In the genomic region with DNA sequence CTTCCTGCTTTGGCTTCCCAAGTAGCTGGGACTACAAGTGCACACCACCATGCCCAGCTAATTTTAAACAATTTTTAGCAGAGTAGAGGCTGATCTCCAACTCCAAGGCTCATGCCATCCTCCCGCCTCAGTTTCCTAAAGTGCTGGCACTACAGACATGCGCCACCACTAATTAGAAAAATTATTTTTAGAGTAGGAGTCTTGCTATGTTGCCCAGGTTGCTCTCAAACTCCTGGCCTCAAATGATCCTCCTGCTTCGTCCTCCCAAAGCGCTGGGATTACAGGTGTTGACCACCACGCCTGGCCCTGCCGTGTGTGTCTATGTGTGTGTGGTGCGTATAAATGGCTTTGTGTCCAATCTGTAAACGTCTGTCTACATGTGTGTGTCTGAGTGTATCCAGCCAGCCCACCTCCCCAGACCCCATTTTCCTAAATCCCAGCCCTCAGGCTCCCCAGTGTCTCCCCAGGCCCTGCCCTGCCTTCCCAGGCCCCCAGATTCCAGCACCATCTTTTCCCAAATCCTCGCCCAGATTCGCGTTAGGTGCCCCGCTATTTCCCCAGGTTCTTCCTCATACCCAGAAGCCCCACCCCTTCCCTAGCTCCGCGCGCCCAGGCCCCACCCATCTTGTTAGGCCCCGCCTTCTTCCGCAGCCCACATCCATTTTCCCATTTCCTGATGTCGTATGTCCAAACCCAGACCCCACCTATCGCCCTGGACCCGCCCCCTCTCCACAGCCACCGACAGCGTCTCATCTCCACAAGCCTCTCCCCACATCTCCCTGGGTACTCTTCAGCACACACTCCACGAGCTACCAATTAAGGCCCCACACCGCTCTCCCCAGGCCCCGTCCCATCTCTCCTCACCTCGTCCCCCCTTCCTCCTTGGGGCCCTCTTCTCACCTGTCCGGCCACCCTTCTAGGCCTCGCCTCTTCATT, we compare ENCODE assay signal across 8 cellular contexts. TPM values are rescaled to one million over a fixed set of nuclear protein-coding genes. Genes with fewer than 3 reads are reported as not detected.
DNase-seq lines count a peak whose midpoint lies in the region; ATAC-seq and TF ChIP-seq lines count a peak whose summit lies in the region.

No MANE protein-coding gene starts in this region.

- H3K36me3 ChIP-seq in suprapubic skin (no peaks in the 10 kb centered on the region), tibial nerve (no peaks in the 10 kb centered on the region)

- TF ChIP-seq POLR2A in suprapubic skin (IDR thresholded peaks at IDR 0.05) (no peak), tibial nerve (IDR thresholded peaks at IDR 0.05) (no peak)

- peaks cover 26% of the 10 kb centered on the region for H3K4me1 ChIP-seq in suprapubic skin
- peaks cover 0 to 23% (median 0%) of the 10 kb centered on the region in 4 donors for H3K4me1 ChIP-seq in tibial nerve

- intact Hi-C loops in activated CD4-positive, alpha-beta T cell treated with anti-CD3 and anti-CD28 coated beads, Interleukin-2, amount 10 ng/mL, durations not matched to agents 24 days and 14 days (cut with micrococcal nuclease), result loop anchor here (1.0 kb wide), 1 partner anchor 19 kb away; no protein-coding TSS in a partner anchor

- peaks cover 5% of the 10 kb centered on the region for H3K9me3 Mint-ChIP-seq in activated CD4-positive, alpha-beta T cell treated with anti-CD3 and anti-CD28 coated beads, Interleukin-2, amount 10 ng/mL, durations not matched to agents 24 days and 14 days
- peaks cover 14% of the 10 kb centered on the region for H3K9me3 Mint-ChIP-seq in glutamatergic neuron (ENCODE audit: unreplicated experiment)

- peak overlapping the region; percentile 35 for H3K27ac Mint-ChIP-seq in activated CD4-positive, alpha-beta T cell treated with anti-CD3 and anti-CD28 coated beads, Interleukin-2, amount 10 ng/mL, durations not matched to agents 24 days and 14 days
- H3K27ac Mint-ChIP-seq in glutamatergic neuron (ENCODE audit: unreplicated experiment), result peak overlapping the region; percentile 26

- H3K27me3 ChIP-seq in suprapubic skin (peaks cover 83% of the 10 kb centered on the region), tibial nerve (peaks cover 8 to 88% of the 10 kb centered on the region in 2 donors)

- H3K4me3 ChIP-seq in suprapubic skin (peak overlapping the region; percentile 28), tibial nerve (no peak overlapping the region)

- no peaks in the 10 kb centered on the region for H3K9me3 ChIP-seq in suprapubic skin
- no peaks in the 10 kb centered on the region for H3K9me3 ChIP-seq in tibial nerve

- TF ChIP-seq EP300 in suprapubic skin (IDR thresholded peaks at IDR 0.05) (no peak), tibial nerve (IDR thresholded peaks at IDR 0.05) (no peak)

- H3K27me3 Mint-ChIP-seq in activated CD4-positive, alpha-beta T cell treated with anti-CD3 and anti-CD28 coated beads, Interleukin-2, amount 10 ng/mL, durations not matched to agents 24 days and 14 days, result peaks cover 72% of the 10 kb centered on the region
- peaks cover 27% of the 10 kb centered on the region for H3K27me3 Mint-ChIP-seq in glutamatergic neuron (ENCODE audit: unreplicated experiment)

- in situ Hi-C loops in SK-MEL-5 (cut with HindIII; ENCODE audit: low pct_unique_long_range_greater_than_20kb, low sequenced_read_pairs), result no loop called here

- H3K36me3 Mint-ChIP-seq in activated CD4-positive, alpha-beta T cell treated with anti-CD3 and anti-CD28 coated beads, Interleukin-2, amount 10 ng/mL, durations not matched to agents 24 days and 14 days (ENCODE audit: low read depth), result no peaks in the 10 kb centered on the region
- no peaks in the 10 kb centered on the region for H3K36me3 Mint-ChIP-seq in glutamatergic neuron (ENCODE audit: unreplicated experiment)

- peaks cover 41% of the 10 kb centered on the region for H3K4me1 Mint-ChIP-seq in activated CD4-positive, alpha-beta T cell treated with anti-CD3 and anti-CD28 coated beads, Interleukin-2, amount 10 ng/mL, durations not matched to agents 24 days and 14 days
- peaks cover 34% of the 10 kb centered on the region for H3K4me1 Mint-ChIP-seq in glutamatergic neuron (ENCODE audit: low read depth, unreplicated experiment)

- peak; percentile 82 for DNase-seq in activated CD4-positive, alpha-beta T cell treated with anti-CD3 and anti-CD28 coated beads, Interleukin-2, amount 10 ng/mL, durations not matched to agents 24 days and 14 days
- no peak for DNase-seq in activated CD4-positive, alpha-beta T cell treated with anti-CD3 and anti-CD28 coated beads, Interleukin-2, amount 50 U/mL, for 1 hour
- DNase-seq in SK-MEL-5 (ENCODE audit: low read depth, low spot score) (peak; percentile 80), glutamatergic neuron (peak; percentile 79), suprapubic skin (ENCODE audit: low spot score in 2 of 2) (no peak), tibial nerve (ENCODE audit: low spot score in 2 of 2) (no peak), HPDE6-E6E7 (ENCODE audit: extremely low spot score) (no peak)

- H3K27ac ChIP-seq in suprapubic skin, result no peak overlapping the region
- H3K27ac ChIP-seq in tibial nerve, result no peak overlapping the region

- TF ChIP-seq CTCF in glutamatergic neuron (IDR thresholded peaks at IDR 0.05; ENCODE audit: partially characterized antibody, unreplicated experiment), result no peak
- no peak for TF ChIP-seq CTCF in suprapubic skin (IDR thresholded peaks at IDR 0.05)
- TF ChIP-seq CTCF in tibial nerve (IDR thresholded peaks at IDR 0.05), result no peak

- no peak for ATAC-seq in HG02981 (IDR thresholded peaks at IDR 0.05; ENCODE audit: unreplicated experiment)

- peak overlapping the region; percentile 75 for H3K4me3 Mint-ChIP-seq in activated CD4-positive, alpha-beta T cell treated with anti-CD3 and anti-CD28 coated beads, Interleukin-2, amount 10 ng/mL, durations not matched to agents 24 days and 14 days
- H3K4me3 Mint-ChIP-seq in glutamatergic neuron (ENCODE audit: unreplicated experiment), result peak overlapping the region; percentile 76

- 17% methylated on average over 28 of the region's 28 CpGs for WGBS in suprapubic skin
- WGBS in tibial nerve, 2 donors, result 18 to 19% methylated on average over 28 of the region's 28 CpGs

RNA-seq across cellular contexts. Expression of a gene that starts 24.9 kb away (rescaled TPM):
- total RNA-seq in activated CD4-positive, alpha-beta T cell treated with anti-CD3 and anti-CD28 coated beads, Interleukin-2, amount 10 ng/mL, durations not matched to agents 24 days and 14 days, result 0.05 TPM in 1 of 2 replicates, not detected in the other
- 1.2 and 1.7 TPM in 2 replicates for total RNA-seq in SK-MEL-5 (2014; rRNA removed; shearing (Covaris generic))
- 1.3 and 2.9 TPM in 2 replicates for polyA plus RNA-seq in SK-MEL-5 (2015; cell fraction: cytosol; rRNA removed)
- 0.66 and 0.97 TPM in 2 replicates for polyA plus RNA-seq in SK-MEL-5 (2015; cell fraction: nucleus; rRNA removed)
- total RNA-seq in glutamatergic neuron (ENCODE audit: unreplicated experiment) (115 TPM), suprapubic skin (1 to 10 TPM in 1 of 4 donors, under 1 TPM in 2, not detected in 1; 0.26 to 1.2 (median 0.38) TPM), tibial nerve (not detected)

RNA-seq across cellular contexts. Expression of a gene that starts 27.5 kb away (rescaled TPM):
- total RNA-seq in activated CD4-positive, alpha-beta T cell treated with anti-CD3 and anti-CD28 coated beads, Interleukin-2, amount 10 ng/mL, durations not matched to agents 24 days and 14 days, result not detected in 2 replicates
- total RNA-seq in SK-MEL-5 (2014; rRNA removed; shearing (Covaris generic)), result 12.9 and 20.0 TPM in 2 replicates
- 10.4 and 13.1 TPM in 2 replicates for polyA plus RNA-seq in SK-MEL-5 (2015; cell fraction: cytosol; rRNA removed)
- 19.0 and 19.5 TPM in 2 replicates for polyA plus RNA-seq in SK-MEL-5 (2015; cell fraction: nucleus; rRNA removed)
- total RNA-seq in glutamatergic neuron (ENCODE audit: unreplicated experiment) (255 TPM), suprapubic skin (1 to 10 TPM; 1.6 to 5.5 (median 3.1) TPM), tibial nerve (10 to 100 TPM; 11.5 to 30.8 (median 16.8) TPM)

RNA-seq across cellular contexts. Expression of a gene that starts 37.2 kb away (rescaled TPM):
- 10.1 and 12.2 TPM in 2 replicates for total RNA-seq in activated CD4-positive, alpha-beta T cell treated with anti-CD3 and anti-CD28 coated beads, Interleukin-2, amount 10 ng/mL, durations not matched to agents 24 days and 14 days
- total RNA-seq in SK-MEL-5 (2014; rRNA removed; shearing (Covaris generic)), result 6.9 and 14.6 TPM in 2 replicates
- polyA plus RNA-seq in SK-MEL-5 (2015; cell fraction: cytosol; rRNA removed), result 9.6 and 10.4 TPM in 2 replicates
- 60.6 and 76.0 TPM in 2 replicates for polyA plus RNA-seq in SK-MEL-5 (2015; cell fraction: nucleus; rRNA removed)
- total RNA-seq in glutamatergic neuron (ENCODE audit: unreplicated experiment) (51.2 TPM), suprapubic skin (10 to 100 TPM in 1 of 4 donors, 1 to 10 TPM in 3; 4.3 to 16.3 (median 5.9) TPM), tibial nerve (10 to 100 TPM in 1 of 4 donors, 1 to 10 TPM in 3; 3.1 to 10.8 (median 8.2) TPM)

Comparison
In these comparisons a context has a peak if more than half of its experiments do, and no peak if none do; other contexts are left out.
1. DNase-seq: peak in activated CD4-positive, alpha-beta T cell treated with anti-CD3 and anti-CD28 coated beads, Interleukin-2, amount 10 ng/mL, durations not matched to agents 24 days and 14 days (single experiment), SK-MEL-5 (single experiment) and glutamatergic neuron (single experiment); none in activated CD4-positive, alpha-beta T cell treated with anti-CD3 and anti-CD28 coated beads, Interleukin-2, amount 50 U/mL, for 1 hour (single experiment), suprapubic skin (0 of 2), tibial nerve (0 of 2) and HPDE6-E6E7 (single experiment).
2. RNA of a gene that starts 24.9 kb away (total RNA-seq): 115 TPM in glutamatergic neuron (single experiment); 1.2 to 1.7 TPM in SK-MEL-5, 0.26 to 1.2 TPM in suprapubic skin, 0.05 TPM in activated CD4-positive, alpha-beta T cell treated with anti-CD3 and anti-CD28 coated beads, Interleukin-2, amount 10 ng/mL, durations not matched to agents 24 days and 14 days and not detected in tibial nerve; every median in the first group is over 10 times any median in the second.